In the genomic region with DNA sequence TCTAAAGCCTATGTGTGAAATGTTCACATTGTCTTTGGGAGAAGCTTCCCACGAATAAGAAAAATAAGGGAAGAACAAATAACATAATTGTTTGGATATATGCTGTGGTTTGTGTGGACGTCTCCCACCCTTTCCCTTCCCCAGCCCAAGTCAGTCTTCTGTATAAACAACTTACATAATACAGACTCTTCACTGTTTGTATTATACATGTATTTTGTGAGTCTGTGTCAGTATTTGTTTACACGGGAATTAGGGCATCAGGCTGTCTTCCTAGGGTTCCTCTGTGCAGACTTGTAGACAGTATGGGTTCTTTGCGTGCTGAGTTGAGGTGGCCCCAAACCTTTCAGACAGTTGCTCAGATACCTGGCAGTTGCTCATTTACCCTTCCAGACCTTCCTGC, we compare ENCODE assay signal across 19 cellular contexts.
DNase-seq lines count a peak whose midpoint lies in the region; ATAC-seq, FAIRE-seq and TF ChIP-seq lines count a peak whose summit lies in the region.
"Had no signal": no experiment of that assay in that cellular context is flagged by ENCODE, and none has a peak within 500 bp of the region (broad histone marks: within the 10 kb centered on the region; RNA-seq: fewer than 3 reads in every experiment).

No MANE protein-coding gene starts in this region.

- no peak overlapping the region for H3K4me3 Mint-ChIP-seq in neural progenitor cell
- no peak overlapping the region for H3K4me3 Mint-ChIP-seq in natural killer cell
- H3K4me3 Mint-ChIP-seq: B cell had no signal

- peak overlapping the region; percentile 83 for H3K27ac Mint-ChIP-seq in neural progenitor cell
- H3K27ac Mint-ChIP-seq in natural killer cell = no peak overlapping the region
- H3K27ac Mint-ChIP-seq: B cell; CD4-positive, CD25-positive, alpha-beta regulatory T cell had no signal

- H3K27me3 Mint-ChIP-seq in neural progenitor cell (ENCODE audit: insufficient read depth, low read depth) = no peaks in the 10 kb centered on the region
- no peaks in the 10 kb centered on the region for H3K27me3 Mint-ChIP-seq in natural killer cell (ENCODE audit: low read depth in 2 of 2)
- H3K27me3 Mint-ChIP-seq: B cell; CD4-positive, CD25-positive, alpha-beta regulatory T cell had no signal

- TF ChIP-seq CTCF in bronchial epithelial cell (IDR thresholded peaks at IDR 0.05; ENCODE audit: insufficient read depth, low read length, severe bottlenecking) (no peak), neural progenitor cell (IDR thresholded peaks at IDR 0.05) (no peak), colonic mucosa (IDR thresholded peaks at IDR 0.05) (no peak), D721Med (IDR thresholded peaks at IDR 0.05; ENCODE audit: insufficient read depth, missing control alignments) (no peak), natural killer cell (IDR thresholded peaks at IDR 0.05) (no peak)

- peaks cover 28% of the 10 kb centered on the region for H3F3A ChIP-seq in neural progenitor cell (ENCODE audit: low read depth)

- H2AFZ ChIP-seq in neural progenitor cell (replicated peaks) = no peak overlapping the region

- H3K36me3 ChIP-seq in bronchial epithelial cell (ENCODE audit: control insufficient read depth, insufficient read depth, low read length) (no peaks in the 10 kb centered on the region), neural progenitor cell (no peaks in the 10 kb centered on the region), colonic mucosa (no peaks in the 10 kb centered on the region)
- H3K36me3 ChIP-seq: Peyer's patch had no signal

- intact Hi-C loops in colonic mucosa (cut with DNase I) = no loop called here
- intact Hi-C loops in natural killer cell (cut with micrococcal nuclease) = no loop called here

- ATAC-seq in natural killer cell = no peak

- peaks cover 98% of the 10 kb centered on the region for H3K79me2 ChIP-seq in neural progenitor cell (ENCODE audit: low read depth)

- H3K9me3 Mint-ChIP-seq in neural progenitor cell (no peaks in the 10 kb centered on the region), natural killer cell (no peaks in the 10 kb centered on the region)
- H3K9me3 Mint-ChIP-seq: CD4-positive, CD25-positive, alpha-beta regulatory T cell had no signal

- H3K9ac ChIP-seq in neural progenitor cell (no peak overlapping the region), colonic mucosa (ENCODE audit: low read depth in 2 of 2, low read length in 2 of 2) (no peak overlapping the region)

- H3K27ac ChIP-seq in neural progenitor cell (peak overlapping the region; percentile 22), colonic mucosa (no peak overlapping the region)
- H3K27ac ChIP-seq: Peyer's patch had no signal

- H3K4me1 Mint-ChIP-seq in neural progenitor cell (peaks cover 28% of the 10 kb centered on the region), natural killer cell (peaks cover 18 to 28% of the 10 kb centered on the region in 2 donors)

- peak; percentile 15 for DNase-seq in NCI-H69 (lab: John Stamatoyannopoulos, UW)
- DNase-seq in bronchial epithelial cell (ENCODE audit: low read depth) = no peak
- no peak for DNase-seq in neural progenitor cell (ENCODE audit: low spot score)
- no peak for DNase-seq in colonic mucosa
- DNase-seq in D721Med (ENCODE audit: insufficient read length, low spot score) = no peak
- DNase-seq in natural killer cell = no peak
- DNase-seq in NCI-H524 treated with DMSO at 0.1 percent for 48 hours (lab: John Stamatoyannopoulos, UW) = no peak
- DNase-seq: Caco-2; CD4-positive, CD25-positive, alpha-beta regulatory T cell; HCEC 1CT; KG1; NCI-H1436; NCI-H2029; NCI-H2171 treated with DMSO at 0.1 percent for 48 hours; NCI-H446 treated with DMSO at 0.1 percent for 48 hours; NCI-H82; Peyer's patch; SHP77 had no signal

- H3K9me3 ChIP-seq in neural progenitor cell (ENCODE audit: low read depth) = no peaks in the 10 kb centered on the region
- no peaks in the 10 kb centered on the region for H3K9me3 ChIP-seq in colonic mucosa
- H3K9me3 ChIP-seq: Caco-2, Peyer's patch had no signal

- H3K4me3 ChIP-seq in bronchial epithelial cell (ENCODE audit: low read depth, low read length) (no peak overlapping the region), neural progenitor cell (no peak overlapping the region), colonic mucosa (no peak overlapping the region)
- H3K4me3 ChIP-seq: Peyer's patch had no signal

- FAIRE-seq in bronchial epithelial cell (lab: Jason Lieb, UNC) (peak; percentile 32), D721Med (lab: Jason Lieb, UNC) (no peak)

- peaks cover 16% of the 10 kb centered on the region for H3K4me1 ChIP-seq in neural progenitor cell
- no peaks in the 10 kb centered on the region for H3K4me1 ChIP-seq in colonic mucosa
- H3K4me1 ChIP-seq: Peyer's patch had no signal

- H3K36me3 Mint-ChIP-seq in neural progenitor cell (no peaks in the 10 kb centered on the region), natural killer cell (no peaks in the 10 kb centered on the region)
- H3K36me3 Mint-ChIP-seq: CD4-positive, CD25-positive, alpha-beta regulatory T cell had no signal

- no peak overlapping the region for H3K4me2 ChIP-seq in neural progenitor cell

- H3K27me3 ChIP-seq in bronchial epithelial cell (ENCODE audit: control insufficient read depth, insufficient read depth, low read length) (no peaks in the 10 kb centered on the region), neural progenitor cell (no peaks in the 10 kb centered on the region), colonic mucosa (no peaks in the 10 kb centered on the region)
- H3K27me3 ChIP-seq: Peyer's patch had no signal

- H4K20me1 ChIP-seq in neural progenitor cell (ENCODE audit: low read depth) = peaks cover 83% of the 10 kb centered on the region
